Comparison of ENCODE assay signal across 1 cellular context in the genomic region with DNA sequence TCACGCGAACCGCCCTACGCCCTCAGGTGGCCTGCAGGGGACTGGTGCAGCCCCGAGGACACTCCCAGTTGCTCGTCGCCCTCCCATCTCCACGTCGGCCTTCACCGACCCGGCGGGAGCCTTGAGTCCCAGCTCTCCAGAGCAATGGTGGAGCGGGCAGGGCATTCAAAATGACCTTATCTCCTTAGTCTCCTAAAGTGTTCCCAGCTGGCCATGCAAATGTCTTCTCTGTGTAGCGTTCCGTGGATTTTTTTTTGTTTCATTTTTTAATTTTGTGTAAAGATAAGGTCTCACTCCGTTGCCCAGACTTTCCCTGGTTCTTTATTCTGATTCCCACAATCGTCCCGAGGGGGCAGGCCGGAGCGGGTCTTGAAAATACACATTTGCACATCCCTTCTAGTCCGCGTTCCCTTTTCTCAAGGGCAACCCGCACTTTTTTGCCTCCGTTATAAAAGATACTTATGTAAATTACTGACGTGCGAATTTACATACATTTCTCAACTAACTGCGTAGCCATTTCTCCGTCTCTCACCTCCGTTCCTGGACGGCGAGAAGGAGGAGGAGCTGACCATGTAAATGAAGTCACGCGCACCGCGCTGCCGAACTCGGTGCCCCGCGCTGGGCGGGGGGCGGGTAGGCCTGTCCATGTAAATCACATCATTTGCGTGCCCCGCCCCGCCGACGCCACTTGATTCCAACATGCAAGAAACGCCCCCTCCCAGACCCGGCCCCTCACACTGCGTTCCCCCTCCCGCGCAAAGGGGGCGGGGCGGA.
TF ChIP-seq lines count a peak whose summit lies in the region.

No MANE protein-coding gene starts in this region.

TF ChIP-seq in K562, 482 proteins besides CTCF, POLR2A, EP300 and RAD21 (continued from another document and continues in another):
- TF ChIP-seq TFE3 (CRISPR knock-in tag; IDR thresholded peaks at IDR 0.05) (no peak; the same call in 1 of the 2 replicates), TAF9B (IDR thresholded peaks at IDR 0.05; ENCODE audit: partially characterized antibody) (no peak), ZNF197 (CRISPR knock-in tag; IDR thresholded peaks at IDR 0.05; ENCODE audit: low read depth) (no peak), ETS2 (tag; IDR thresholded peaks at IDR 0.05; ENCODE audit: borderline replicate concordance, poor library complexity, severe bottlenecking) (no peak), RBM15 (IDR thresholded peaks at IDR 0.05; ENCODE audit: insufficient read depth, low read length) (no peak), TEAD4 (IDR thresholded peaks at IDR 0.05; ENCODE audit: low read length) (peak; percentile 7; the same call in 1 of the 2 replicates), TEAD4 (CRISPR knock-in tag; IDR thresholded peaks at IDR 0.05; ENCODE audit: borderline replicate concordance) (no peak), SMARCA4 (IDR thresholded peaks at IDR 0.05) (peak; percentile 59; the same call in 1 of the 2 replicates), ILF3 (IDR thresholded peaks at IDR 0.05; ENCODE audit: borderline replicate concordance) (no peak), ZNF407 (IDR thresholded peaks at IDR 0.05; ENCODE audit: low read depth) (no peak), XRCC3 (IDR thresholded peaks at IDR 0.05) (no peak), AFF1 (IDR thresholded peaks at IDR 0.05; ENCODE audit: low read depth in 1 of 2, partially characterized antibody in 2 of 2) (peak; percentile 69 to 76), MED1 (CRISPR knock-in tag; IDR thresholded peaks at IDR 0.05; ENCODE audit: borderline replicate concordance) (no peak), E2F6 (IDR thresholded peaks at IDR 0.05; ENCODE audit: borderline replicate concordance in 1 of 2, extremely low read depth in 1 of 2, insufficient read depth in 1 of 2, insufficient read length in 1 of 2, low read depth in 1 of 2, low read length in 1 of 2, poor library complexity in 1 of 2, severe bottlenecking in 1 of 2) (peak; percentile 64 to 72), NUFIP1 (IDR thresholded peaks at IDR 0.05; ENCODE audit: partially characterized antibody) (no peak), IRF2 (CRISPR knock-in tag; IDR thresholded peaks at IDR 0.05) (no peak), SRSF3 (IDR thresholded peaks at IDR 0.05; ENCODE audit: insufficient read depth, low read length) (no peak), CEBPG (CRISPR knock-in tag; IDR thresholded peaks at IDR 0.05) (no peak), CEBPG (tag; conservative IDR thresholded peaks at IDR 0.05 in 1 of 2, IDR thresholded peaks at IDR 0.05 in 1 of 2) (no peak), ZNF668 (CRISPR knock-in tag; IDR thresholded peaks at IDR 0.05) (no peak), ARID3A (IDR thresholded peaks at IDR 0.05; ENCODE audit: borderline replicate concordance, low read depth, low read length) (peak; percentile 71; the same call in 1 of the 2 replicates), ZKSCAN3 (CRISPR knock-in tag; IDR thresholded peaks at IDR 0.05) (no peak), MEF2A (IDR thresholded peaks at IDR 0.05; ENCODE audit: control insufficient read depth, low read depth, low read length) (no peak), XRCC4 (IDR thresholded peaks at IDR 0.05; ENCODE audit: extremely low read depth, insufficient read depth, insufficient read length) (no peak), CHD1 (IDR thresholded peaks at IDR 0.05; ENCODE audit: low read length) (no peak)
- TF ChIP-seq, protein P1, sequence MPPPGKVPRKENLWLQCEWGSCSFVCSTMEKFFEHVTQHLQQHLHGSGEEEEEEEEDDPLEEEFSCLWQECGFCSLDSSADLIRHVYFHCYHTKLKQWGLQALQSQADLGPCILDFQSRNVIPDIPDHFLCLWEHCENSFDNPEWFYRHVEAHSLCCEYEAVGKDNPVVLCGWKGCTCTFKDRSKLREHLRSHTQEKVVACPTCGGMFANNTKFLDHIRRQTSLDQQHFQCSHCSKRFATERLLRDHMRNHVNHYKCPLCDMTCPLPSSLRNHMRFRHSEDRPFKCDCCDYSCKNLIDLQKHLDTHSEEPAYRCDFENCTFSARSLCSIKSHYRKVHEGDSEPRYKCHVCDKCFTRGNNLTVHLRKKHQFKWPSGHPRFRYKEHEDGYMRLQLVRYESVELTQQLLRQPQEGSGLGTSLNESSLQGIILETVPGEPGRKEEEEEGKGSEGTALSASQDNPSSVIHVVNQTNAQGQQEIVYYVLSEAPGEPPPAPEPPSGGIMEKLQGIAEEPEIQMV (tag; conservative IDR thresholded peaks at IDR 0.05; ENCODE audit: low read depth), result peak; percentile 77
- TF ChIP-seq, protein P2, sequence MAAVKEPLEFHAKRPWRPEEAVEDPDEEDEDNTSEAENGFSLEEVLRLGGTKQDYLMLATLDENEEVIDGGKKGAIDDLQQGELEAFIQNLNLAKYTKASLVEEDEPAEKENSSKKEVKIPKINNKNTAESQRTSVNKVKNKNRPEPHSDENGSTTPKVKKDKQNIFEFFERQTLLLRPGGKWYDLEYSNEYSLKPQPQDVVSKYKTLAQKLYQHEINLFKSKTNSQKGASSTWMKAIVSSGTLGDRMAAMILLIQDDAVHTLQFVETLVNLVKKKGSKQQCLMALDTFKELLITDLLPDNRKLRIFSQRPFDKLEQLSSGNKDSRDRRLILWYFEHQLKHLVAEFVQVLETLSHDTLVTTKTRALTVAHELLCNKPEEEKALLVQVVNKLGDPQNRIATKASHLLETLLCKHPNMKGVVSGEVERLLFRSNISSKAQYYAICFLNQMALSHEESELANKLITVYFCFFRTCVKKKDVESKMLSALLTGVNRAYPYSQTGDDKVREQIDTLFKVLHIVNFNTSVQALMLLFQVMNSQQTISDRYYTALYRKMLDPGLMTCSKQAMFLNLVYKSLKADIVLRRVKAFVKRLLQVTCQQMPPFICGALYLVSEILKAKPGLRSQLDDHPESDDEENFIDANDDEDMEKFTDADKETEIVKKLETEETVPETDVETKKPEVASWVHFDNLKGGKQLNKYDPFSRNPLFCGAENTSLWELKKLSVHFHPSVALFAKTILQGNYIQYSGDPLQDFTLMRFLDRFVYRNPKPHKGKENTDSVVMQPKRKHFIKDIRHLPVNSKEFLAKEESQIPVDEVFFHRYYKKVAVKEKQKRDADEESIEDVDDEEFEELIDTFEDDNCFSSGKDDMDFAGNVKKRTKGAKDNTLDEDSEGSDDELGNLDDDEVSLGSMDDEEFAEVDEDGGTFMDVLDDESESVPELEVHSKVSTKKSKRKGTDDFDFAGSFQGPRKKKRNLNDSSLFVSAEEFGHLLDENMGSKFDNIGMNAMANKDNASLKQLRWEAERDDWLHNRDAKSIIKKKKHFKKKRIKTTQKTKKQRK (IDR thresholded peaks at IDR 0.05; ENCODE audit: borderline replicate concordance, low read depth, low read length), result no peak
